8 cellular contexts compared by ENCODE assay signal in the genomic region with DNA sequence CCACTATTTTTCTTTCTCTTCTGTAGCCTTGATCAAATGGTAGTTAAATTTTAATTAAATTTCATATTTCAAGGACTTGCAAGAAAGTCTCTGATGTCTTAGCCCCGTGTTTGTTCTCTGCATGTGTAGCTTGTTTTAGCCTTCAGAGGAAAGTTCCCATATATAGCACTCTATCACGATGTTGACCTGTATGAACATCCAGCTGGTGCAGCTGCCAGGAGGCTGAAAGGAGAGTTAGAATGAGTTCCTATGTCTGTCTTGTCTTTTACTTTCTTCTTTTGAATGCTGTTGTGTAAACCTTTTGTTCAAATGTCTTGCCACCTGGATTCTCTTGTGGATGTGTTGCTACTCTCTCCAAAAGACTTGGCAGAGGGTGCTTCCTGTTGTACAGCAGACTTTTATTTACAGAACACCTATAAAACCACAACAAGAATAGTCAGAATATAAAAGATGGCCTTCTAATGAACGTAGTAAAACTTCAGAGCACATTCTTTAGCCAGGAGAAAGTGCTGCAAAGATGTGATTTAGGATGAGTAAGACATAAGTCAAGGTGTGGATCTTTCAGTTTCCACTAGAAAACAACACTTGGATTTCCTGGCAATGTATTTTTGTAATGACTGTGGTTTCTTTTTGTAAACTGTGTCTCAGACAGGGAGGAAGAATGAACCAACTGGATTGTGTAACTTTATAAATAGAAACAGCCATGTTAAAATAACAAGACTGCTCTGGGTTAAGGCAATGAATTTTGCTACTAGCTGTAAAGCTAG. TPM values are rescaled to one million over a fixed set of nuclear protein-coding genes. Genes with fewer than 3 reads are reported as not detected.
DNase-seq lines count a peak whose midpoint lies in the region; ATAC-seq and TF ChIP-seq lines count a peak whose summit lies in the region.

No MANE protein-coding gene starts in this region.

- H3K27me3 ChIP-seq in WERI-Rb-1 (ENCODE audit: insufficient read depth, low read depth, severe bottlenecking) (no peaks in the 10 kb centered on the region), Karpas-422 (ENCODE audit: low read length) (no peaks in the 10 kb centered on the region)

- peaks cover 1% of the 10 kb centered on the region for H3K27me3 Mint-ChIP-seq in mesothelial cell of epicardium (ENCODE audit: low read depth)

- H4K20me1 ChIP-seq in Karpas-422 (ENCODE audit: insufficient read depth, low read depth, low read length): no peaks in the 10 kb centered on the region

- ATAC-seq in HG03103 (IDR thresholded peaks at IDR 0.05; ENCODE audit: low read depth, unreplicated experiment) (peak; percentile 25), GM18873 (IDR thresholded peaks at IDR 0.05; ENCODE audit: low FRiP score, unreplicated experiment) (no peak)

- DNase-seq in COR-L47 (lab: John Stamatoyannopoulos, UW) (peak; percentile 14), brain pericyte (ENCODE audit: low read depth, low spot score) (peak; percentile 60), mesothelial cell of epicardium (ENCODE audit: low spot score in 2 of 2, unreplicated experiment in 2 of 2) (no peak), WERI-Rb-1 (no peak), NCI-H345 (lab: John Stamatoyannopoulos, UW) (no peak), Karpas-422 (no peak)

- H3K27ac ChIP-seq in WERI-Rb-1 (no peak overlapping the region), Karpas-422 (ENCODE audit: low read length) (no peak overlapping the region)

- no peak overlapping the region for H3K4me3 Mint-ChIP-seq in mesothelial cell of epicardium

- H3K36me3 ChIP-seq in WERI-Rb-1: no peaks in the 10 kb centered on the region
- no peaks in the 10 kb centered on the region for H3K36me3 ChIP-seq in Karpas-422 (ENCODE audit: insufficient read depth, low read length)

- no peak overlapping the region for H2AFZ ChIP-seq in Karpas-422 (ENCODE audit: low read length)

- no peak overlapping the region for H3K4me2 ChIP-seq in Karpas-422 (ENCODE audit: low read depth, low read length, poor library complexity, severe bottlenecking)

- no peaks in the 10 kb centered on the region for H3K79me2 ChIP-seq in Karpas-422 (ENCODE audit: low read length)

- H3K4me3 ChIP-seq in WERI-Rb-1 (ENCODE audit: low read depth, low read length) (no peak overlapping the region), Karpas-422 (ENCODE audit: low read length) (no peak overlapping the region)

- H3K36me3 Mint-ChIP-seq in mesothelial cell of epicardium: no peaks in the 10 kb centered on the region

- H3K9me3 Mint-ChIP-seq in mesothelial cell of epicardium: peaks cover 1% of the 10 kb centered on the region

- peak overlapping the region; percentile 57 for H3K27ac Mint-ChIP-seq in mesothelial cell of epicardium

- H3K4me1 Mint-ChIP-seq in mesothelial cell of epicardium: peaks cover 39% of the 10 kb centered on the region

- no peak overlapping the region for H3K9ac ChIP-seq in Karpas-422 (ENCODE audit: low read length)

- H3K9me2 ChIP-seq in Karpas-422 (replicated peaks; ENCODE audit: insufficient read depth, low read length): no peaks in the 10 kb centered on the region

- no peaks in the 10 kb centered on the region for H3K9me3 ChIP-seq in WERI-Rb-1 (ENCODE audit: severe bottlenecking)
- H3K9me3 ChIP-seq in Karpas-422 (ENCODE audit: low read length): no peaks in the 10 kb centered on the region

- H3K4me1 ChIP-seq in Karpas-422 (ENCODE audit: low read length): no peaks in the 10 kb centered on the region

- TF ChIP-seq CTCF in mesothelial cell of epicardium (IDR thresholded peaks at IDR 0.05; ENCODE audit: unreplicated experiment) (no peak), WERI-Rb-1 (IDR thresholded peaks at IDR 0.05; ENCODE audit: low read depth, low read length) (no peak)

RNA-seq across cellular contexts. Expression of gene NAV3, which starts 17.2 kb away (rescaled TPM):
- 17.2 to 28.7 TPM (median 20.2 TPM) in 3 replicates for total RNA-seq in mesothelial cell of epicardium
- 0.04 and 3.4 TPM in 2 replicates for total RNA-seq in Karpas-422 (2014; rRNA removed; shearing (Covaris generic); ENCODE audit: low replicate concordance)

Comparison
In these comparisons a context has a peak if more than half of its experiments do, and no peak if none do; other contexts are left out.
1. DNase-seq: peak in COR-L47 (single experiment) and brain pericyte (single experiment); none in mesothelial cell of epicardium (0 of 2), WERI-Rb-1 (single experiment), NCI-H345 (single experiment) and Karpas-422 (single experiment).